9 cellular contexts compared by ENCODE assay signal in genomic region chr3:168093790-168094189, GRCh38. TPM values are rescaled to one million over a fixed set of nuclear protein-coding genes. Genes with fewer than 3 reads are reported as not detected.
DNase-seq lines count a peak whose midpoint lies in the region; ATAC-seq and TF ChIP-seq lines count a peak whose summit lies in the region.
"Had no signal": no experiment of that assay in that cellular context is flagged by ENCODE, and none has a peak within 500 bp of the region (broad histone marks: within the 10 kb centered on the region; RNA-seq: fewer than 3 reads in every experiment).

No MANE protein-coding gene starts in this region.

- H3K9ac ChIP-seq in smooth muscle cell (ENCODE audit: low read depth) = peak overlapping the region; percentile 91

- H3K27me3 Mint-ChIP-seq in WTC11 (ENCODE audit: low read depth) = no peaks in the 10 kb centered on the region

- H3K4me3 Mint-ChIP-seq in WTC11 = peak overlapping the region; percentile 88

- no peaks in the 10 kb centered on the region for H3K36me3 ChIP-seq in HEK293 (ENCODE audit: control insufficient read depth in 2 of 2, insufficient read depth in 1 of 2, low read length in 2 of 2)
- H3K36me3 ChIP-seq in smooth muscle cell (ENCODE audit: low read depth) = no peaks in the 10 kb centered on the region

- intact Hi-C loops in right cardiac atrium (cut with DNase I) = no loop called here

- H3K4me1 Mint-ChIP-seq in WTC11 = peaks cover 71% of the 10 kb centered on the region

- H3K4me2 ChIP-seq in smooth muscle cell = peak overlapping the region; percentile 94

- CTCF ChIA-PET in HEK293 (lab: Yijun Ruan, JAX) (interaction anchor here (1.2 to 2.8 kb wide), 4 partner anchors 32 to 73 kb away, joined by 3 to 9 read pairs (median 6); no protein-coding TSS in a partner anchor), WTC11 (lab: Charles Lee) (interaction anchor here (1.2 kb wide), 1 partner anchor 72 kb away, joined by 6 read pairs; no protein-coding TSS in a partner anchor)

- H3K9me3 ChIP-seq in HEK293 (ENCODE audit: control insufficient read depth, insufficient read depth, low read depth, low read length) (no peaks in the 10 kb centered on the region), right cardiac atrium (ENCODE audit: control insufficient read depth, low read length) (no peaks in the 10 kb centered on the region), smooth muscle cell (replicated peaks; ENCODE audit: low read depth) (no peaks in the 10 kb centered on the region)

- H3K4me3 ChIP-seq in HEK293 (ENCODE audit: low read depth, low read length) = peak overlapping the region; percentile 91
- H3K4me3 ChIP-seq in right cardiac atrium (ENCODE audit: low read length) = peak overlapping the region; percentile 64
- peak overlapping the region; percentile 77 for H3K4me3 ChIP-seq in smooth muscle cell

- no peaks in the 10 kb centered on the region for H3K9me3 Mint-ChIP-seq in WTC11

- peaks cover 10% of the 10 kb centered on the region for H3F3A ChIP-seq in smooth muscle cell (ENCODE audit: low read depth)

- POLR2A ChIA-PET in HEK293 (lab: Yijun Ruan, JAX) (no interaction called here), WTC11 (lab: Charles Lee) (no interaction called here)

- H3K79me2 ChIP-seq in smooth muscle cell (ENCODE audit: low read depth) = peaks cover 59% of the 10 kb centered on the region

- H3K36me3 Mint-ChIP-seq in WTC11 = no peaks in the 10 kb centered on the region

- no peaks in the 10 kb centered on the region for H3K27me3 ChIP-seq in right cardiac atrium (ENCODE audit: control insufficient read depth, insufficient read depth)
- no peaks in the 10 kb centered on the region for H3K27me3 ChIP-seq in smooth muscle cell (ENCODE audit: low read depth)

- H4K20me1 ChIP-seq in smooth muscle cell (ENCODE audit: low read depth) = peaks cover 59% of the 10 kb centered on the region

- peaks cover 10% of the 10 kb centered on the region; the same call in 1 of the 2 replicates for H3K4me1 ChIP-seq in HEK293 (ENCODE audit: control insufficient read depth, insufficient read depth, low read length)
- peaks cover 3% of the 10 kb centered on the region for H3K4me1 ChIP-seq in right cardiac atrium (ENCODE audit: control insufficient read depth, insufficient read depth, low read length)
- peaks cover 35% of the 10 kb centered on the region for H3K4me1 ChIP-seq in smooth muscle cell (ENCODE audit: low read depth)

- no peak for DNase-seq in WTC11 (ENCODE audit: low spot score)
- no peak for DNase-seq in right cardiac atrium
- DNase-seq in smooth muscle cell (lab: John Stamatoyannopoulos, UW; ENCODE audit: unreplicated experiment) = no peak
- no peak for DNase-seq in activated naive CD4-positive, alpha-beta T cell treated with Interleukin-2 at 50 U/mL for 16 hours
- DNase-seq in stimulated activated CD4-positive, alpha-beta T cell treated with anti-CD3 and anti-CD28 coated beads, Interleukin-1b, Interleukin-23, amount 100 ng/mL, for 48 hours = no peak
- DNase-seq: stimulated activated CD4-positive, alpha-beta T cell treated with anti-CD3 and anti-CD28 coated beads, Interleukin-12 subunit alpha, Interleukin-12 subunit beta, amount 100 ng/mL, for 4 hours had no signal

- H2AFZ ChIP-seq in smooth muscle cell (ENCODE audit: low read depth) = no peak overlapping the region

- no peak for TF ChIP-seq CTCF in HEK293 (tag by site-specific recombination; IDR thresholded peaks at IDR 0.05)
- TF ChIP-seq CTCF in WTC11 (IDR thresholded peaks at IDR 0.05) = no peak
- no peak for TF ChIP-seq CTCF in smooth muscle cell (IDR thresholded peaks at IDR 0.05; ENCODE audit: borderline replicate concordance, insufficient read depth, poor library complexity, severe bottlenecking)

- H3K27ac Mint-ChIP-seq in WTC11 = no peak overlapping the region

- ATAC-seq in WTC11 (no peak), right cardiac atrium (no peak), GM21367 (IDR thresholded peaks at IDR 0.05; ENCODE audit: unreplicated experiment) (no peak), GM21786 (IDR thresholded peaks at IDR 0.05; ENCODE audit: unreplicated experiment) (no peak)

- WGBS in right cardiac atrium = 36% methylated on average over 3 of the region's 3 CpGs
- 28% methylated on average over 3 of the region's 3 CpGs for WGBS in smooth muscle cell (ENCODE audit: low lambda C conversion rate)

- H3K27ac ChIP-seq in HEK293 (ENCODE audit: extremely low read depth, low read depth, low read length) (no peak overlapping the region), right cardiac atrium (ENCODE audit: low read length) (no peak overlapping the region), smooth muscle cell (ENCODE audit: low read depth) (peak overlapping the region; percentile 97)

TF ChIP-seq in HEK293, 187 proteins besides CTCF, POLR2A, EP300 and RAD21:
- TF ChIP-seq ZNF658 (tag by site-specific recombination; IDR thresholded peaks at IDR 0.05) = no peak
- TF ChIP-seq ZNF510 (tag by site-specific recombination; IDR thresholded peaks at IDR 0.05; ENCODE audit: insufficient replicate concordance) = no peak
- TF ChIP-seq PRDM1 (tag by site-specific recombination; IDR thresholded peaks at IDR 0.05) = peak; percentile 38; the same call in 1 of the 2 replicates

TF ChIP-seq in WTC11, 78 proteins besides CTCF, POLR2A, EP300 and RAD21:
- TF ChIP-seq NR3C1 (CRISPR knock-in tag; conservative IDR thresholded peaks at IDR 0.05; ENCODE audit: low read depth) (no peak), ZBTB21 (CRISPR knock-in tag; IDR thresholded peaks at IDR 0.05; ENCODE audit: borderline replicate concordance) (no peak), ZNF512 (CRISPR knock-in tag; IDR thresholded peaks at IDR 0.05; ENCODE audit: borderline replicate concordance) (no peak), ZNF425 (CRISPR knock-in tag; conservative IDR thresholded peaks at IDR 0.05) (no peak), FOXJ3 (CRISPR knock-in tag; IDR thresholded peaks at IDR 0.05; ENCODE audit: borderline replicate concordance) (no peak), E2F1 (CRISPR knock-in tag; IDR thresholded peaks at IDR 0.05) (no peak)

RNA-seq across cellular contexts. Expression of gene GOLIM4, which starts 1.9 kb away (rescaled TPM):
- 23.9 to 30.0 TPM (median 23.9 TPM) in 3 replicates for total RNA-seq in WTC11 (2021)
- total RNA-seq in right cardiac atrium = 10 to 100 TPM; 62.3 to 73.7 (median 67.1) TPM
- polyA plus RNA-seq in right cardiac atrium = 33.5 TPM
- total RNA-seq in smooth muscle cell = 44.5 and 65.1 TPM in 2 replicates
- polyA plus RNA-seq in smooth muscle cell = 45.4 and 59.9 TPM in 2 replicates
